In genomic region chr7:152574892-152575511, GRCh38 we compare ENCODE assay signal across 13 cellular contexts.
A peak's percentile ranks its signal among the peaks of the same experiment; 100 is the strongest.
DNase-seq lines count a peak whose midpoint lies in the region; ATAC-seq and TF ChIP-seq lines count a peak whose summit lies in the region.
"Had no signal": no experiment of that assay in that cellular context is flagged by ENCODE, and none has a peak within 500 bp of the region (broad histone marks: within the 10 kb centered on the region; RNA-seq: fewer than 3 reads in every experiment).

No MANE protein-coding gene starts in this region.

- no peak overlapping the region for H3K4me3 Mint-ChIP-seq in activated CD4-positive, alpha-beta T cell treated with anti-CD3 and anti-CD28 coated beads, Interleukin-2, amount 10 ng/mL, durations not matched to agents 24 days and 14 days
- H3K4me3 Mint-ChIP-seq: CD8-positive, alpha-beta memory T cell had no signal

- POLR2A ChIA-PET in PC-3 (lab: Charles Lee; ENCODE audit: unreplicated experiment): no interaction called here

- H3F3A ChIP-seq in PC-3 (ENCODE audit: low read length, unreplicated experiment): no peaks in the 10 kb centered on the region

- H2BK15ac ChIP-seq in neuronal stem cell (ENCODE audit: low read length): no peak overlapping the region

- no peak overlapping the region for H3K14ac ChIP-seq in neuronal stem cell (ENCODE audit: low read length)

- H2AK5ac ChIP-seq in neuronal stem cell (ENCODE audit: low read depth, low read length): no peak overlapping the region

- no peak overlapping the region for H4K91ac ChIP-seq in neuronal stem cell (ENCODE audit: low read depth, low read length, poor library complexity)

- no peak overlapping the region for H3K27ac Mint-ChIP-seq in activated CD4-positive, alpha-beta T cell treated with anti-CD3 and anti-CD28 coated beads, Interleukin-2, amount 10 ng/mL, durations not matched to agents 24 days and 14 days
- H3K27ac Mint-ChIP-seq: CD8-positive, alpha-beta memory T cell; IgD-negative memory B cell had no signal

- no peak overlapping the region for H3K23ac ChIP-seq in neuronal stem cell (ENCODE audit: low read depth, low read length, poor library complexity)

- H3K36me3 Mint-ChIP-seq in activated CD4-positive, alpha-beta T cell treated with anti-CD3 and anti-CD28 coated beads, Interleukin-2, amount 10 ng/mL, durations not matched to agents 24 days and 14 days (ENCODE audit: low read depth): no peaks in the 10 kb centered on the region
- H3K36me3 Mint-ChIP-seq: CD8-positive, alpha-beta memory T cell had no signal

- H3K9me3 Mint-ChIP-seq in activated CD4-positive, alpha-beta T cell treated with anti-CD3 and anti-CD28 coated beads, Interleukin-2, amount 10 ng/mL, durations not matched to agents 24 days and 14 days: no peaks in the 10 kb centered on the region

- no peaks in the 10 kb centered on the region for H3K36me3 ChIP-seq in neuronal stem cell (replicated peaks in 1 of 2; ENCODE audit: control insufficient read depth in 2 of 2, insufficient read depth in 2 of 2, low read length in 2 of 2)
- no peaks in the 10 kb centered on the region for H3K36me3 ChIP-seq in PC-3 (ENCODE audit: low read depth, low read length)
- H3K36me3 ChIP-seq: neutrophil, thoracic aorta had no signal

- no peak overlapping the region for H2BK5ac ChIP-seq in neuronal stem cell (ENCODE audit: low read length)

- peak overlapping the region; percentile 24 for H2AFZ ChIP-seq in neuronal stem cell (ENCODE audit: low read length)
- H2AFZ ChIP-seq in PC-3 (ENCODE audit: low read length): no peak overlapping the region

- H3K9me3 ChIP-seq in neuronal stem cell (replicated peaks in 1 of 2; ENCODE audit: control insufficient read depth in 2 of 2, insufficient read depth in 1 of 2, low read depth in 1 of 2, low read length in 2 of 2) (peaks cover 0 to 3% of the 10 kb centered on the region in 2 donors), PC-3 (ENCODE audit: low read length) (no peaks in the 10 kb centered on the region)
- H3K9me3 ChIP-seq: neutrophil, thoracic aorta had no signal

- H3K4me2 ChIP-seq in neuronal stem cell (ENCODE audit: insufficient read depth, low read length, poor library complexity, severe bottlenecking) (no peak overlapping the region), PC-3 (ENCODE audit: low read length) (no peak overlapping the region)

- no peak overlapping the region for H3K27ac ChIP-seq in neuronal stem cell (replicated peaks; ENCODE audit: low read length)
- H3K27ac ChIP-seq in PC-3 (ENCODE audit: low read length): no peak overlapping the region
- H3K27ac ChIP-seq: neutrophil, thoracic aorta had no signal

- no peak for TF ChIP-seq POLR2A in GM18505 (IDR thresholded peaks at IDR 0.05; ENCODE audit: borderline replicate concordance, extremely low read depth, insufficient read depth, insufficient read length)

- BruUV-seq in PC-3 (replicated peaks; lab: Mats Ljungman, UMichigan): no TSS peak

- no peaks in the 10 kb centered on the region for H4K20me1 ChIP-seq in PC-3 (ENCODE audit: low read length)

- H3K4me1 ChIP-seq in neuronal stem cell (ENCODE audit: control insufficient read depth in 2 of 2, insufficient read depth in 1 of 2, low read depth in 1 of 2, low read length in 2 of 2): no peaks in the 10 kb centered on the region
- no peaks in the 10 kb centered on the region for H3K4me1 ChIP-seq in PC-3 (ENCODE audit: insufficient read depth, low read length)

- no peak for TF ChIP-seq CTCF in PC-3 (conservative IDR thresholded peaks at IDR 0.05; ENCODE audit: low read depth, low read length)

- no peaks in the 10 kb centered on the region for H3K27me3 ChIP-seq in neuronal stem cell (ENCODE audit: control insufficient read depth in 3 of 3, insufficient read depth in 3 of 3, low read depth in 1 of 3, low read length in 3 of 3)
- H3K27me3 ChIP-seq in PC-3 (ENCODE audit: low read length): no peaks in the 10 kb centered on the region
- H3K27me3 ChIP-seq: neutrophil had no signal

- ATAC-seq in GM18505 (IDR thresholded peaks at IDR 0.05; ENCODE audit: unreplicated experiment): peak; percentile 86
- ATAC-seq in HG02642 (IDR thresholded peaks at IDR 0.05; ENCODE audit: poor library complexity, unreplicated experiment): peak; percentile 76
- no peak for ATAC-seq in GM21367 (IDR thresholded peaks at IDR 0.05; ENCODE audit: unreplicated experiment)
- no peak for ATAC-seq in PC-3

- no peaks in the 10 kb centered on the region for H3K27me3 Mint-ChIP-seq in activated CD4-positive, alpha-beta T cell treated with anti-CD3 and anti-CD28 coated beads, Interleukin-2, amount 10 ng/mL, durations not matched to agents 24 days and 14 days

- intact Hi-C loops in activated CD4-positive, alpha-beta T cell treated with anti-CD3 and anti-CD28 coated beads, Interleukin-2, amount 10 ng/mL, durations not matched to agents 24 days and 14 days (cut with micrococcal nuclease): no loop called here
- intact Hi-C loops in PC-3 (cut with micrococcal nuclease): no loop called here

- WGBS in neuronal stem cell (ENCODE audit: extremely low coverage in 2 of 2, insufficient read length in 2 of 2, insufficient replicate concordance in 1 of 2), 2 donors: no CpG with 5 or more reads among the region's 14 CpGs

- DNase-seq in NCI-H774 (lab: John Stamatoyannopoulos, UW) (peak; percentile 1), neuronal stem cell (ENCODE audit: low spot score) (no peak), pons (ENCODE audit: low spot score) (no peak), PC-3 (no peak)
- no peak for DNase-seq in activated CD4-positive, alpha-beta T cell treated with anti-CD3 and anti-CD28 coated beads, Interleukin-2, amount 10 ng/mL, durations not matched to agents 24 days and 14 days
- DNase-seq: activated CD8-positive, alpha-beta memory T cell treated with anti-CD3 and anti-CD28 coated beads, Interleukin-2, amount 50 U/mL, for 48 hours; CD8-positive, alpha-beta memory T cell had no signal

- H4K8ac ChIP-seq in neuronal stem cell (ENCODE audit: low read depth, low read length): no peak overlapping the region

- no peak overlapping the region for H3K4me3 ChIP-seq in neuronal stem cell (ENCODE audit: low read length in 2 of 2)
- H3K4me3 ChIP-seq in PC-3 (ENCODE audit: low read length): no peak overlapping the region
- H3K4me3 ChIP-seq: thoracic aorta had no signal

- H3K9me2 ChIP-seq in PC-3 (replicated peaks; ENCODE audit: low read length): no peaks in the 10 kb centered on the region

- no peak overlapping the region for H3K18ac ChIP-seq in neuronal stem cell (ENCODE audit: low read length)

- H3K4me1 Mint-ChIP-seq in activated CD4-positive, alpha-beta T cell treated with anti-CD3 and anti-CD28 coated beads, Interleukin-2, amount 10 ng/mL, durations not matched to agents 24 days and 14 days: no peaks in the 10 kb centered on the region
- H3K4me1 Mint-ChIP-seq: CD8-positive, alpha-beta memory T cell had no signal

- CTCF ChIA-PET in PC-3 (lab: Charles Lee): no interaction called here

- H3K79me2 ChIP-seq in PC-3 (ENCODE audit: low read length): no peaks in the 10 kb centered on the region

- no peak overlapping the region for H2BK120ac ChIP-seq in neuronal stem cell (ENCODE audit: low read depth, low read length)

- no peak overlapping the region for H2BK12ac ChIP-seq in neuronal stem cell (ENCODE audit: low read length)

- H3K4ac ChIP-seq in neuronal stem cell (ENCODE audit: low read length): no peak overlapping the region

- H3K79me1 ChIP-seq in neuronal stem cell (ENCODE audit: low read depth, low read length): no peaks in the 10 kb centered on the region

- H3K9ac ChIP-seq in neuronal stem cell (ENCODE audit: low read depth, low read length, poor library complexity): no peak overlapping the region
- H3K9ac ChIP-seq in PC-3 (ENCODE audit: low read length): no peak overlapping the region

Comparison
In these comparisons a context has a peak if more than half of its experiments do, and no peak if none do; other contexts are left out.
1. ATAC-seq: peak in GM18505 (single experiment) and HG02642 (single experiment); none in GM21367 (single experiment) and PC-3 (single experiment).